18 cellular contexts compared by ENCODE assay signal in the genomic region with DNA sequence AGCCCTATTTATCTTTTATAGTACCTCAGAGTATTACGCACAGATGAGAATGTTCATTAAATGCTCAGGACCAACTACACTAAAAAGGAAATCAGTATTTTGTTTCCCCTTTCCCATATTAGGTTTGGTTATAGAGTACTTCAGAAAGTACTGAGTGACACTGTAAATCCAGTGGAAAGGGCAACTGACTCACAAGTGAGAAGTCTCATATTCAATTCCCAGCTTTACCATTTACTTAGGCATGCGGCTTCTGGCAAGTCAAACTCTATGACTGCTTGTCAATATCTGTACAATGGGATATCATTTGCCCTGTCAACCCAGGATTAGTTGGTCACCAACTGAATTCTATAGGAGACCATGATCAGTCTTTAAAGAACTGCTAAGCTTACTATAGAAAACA. TPM values are rescaled to one million over a fixed set of nuclear protein-coding genes. Genes with fewer than 3 reads are reported as not detected.
DNase-seq lines count a peak whose midpoint lies in the region; ATAC-seq and TF ChIP-seq lines count a peak whose summit lies in the region.
"Had no signal": no experiment of that assay in that cellular context is flagged by ENCODE, and none has a peak within 500 bp of the region (broad histone marks: within the 10 kb centered on the region; RNA-seq: fewer than 3 reads in every experiment).

No MANE protein-coding gene starts in this region.

- H3K36me3 ChIP-seq in BLaER1 treated with 17β-estradiol and CSF1 and Interleukin-3, amounts not matched to agents 10 nM and 100 nM, result peaks cover 0 to 9% (median 0%) of the 10 kb centered on the region in 11 experiments; a peak in 4 of 22 replicates
- peaks cover 14% of the 10 kb centered on the region for H3K36me3 ChIP-seq in DND-41 (ENCODE audit: insufficient read depth, low read length)
- H3K36me3 ChIP-seq: esophagus muscularis mucosa, thyroid gland had no signal

- peaks cover 2% of the 10 kb centered on the region; the same call in 1 of the 2 replicates for H3K36me3 Mint-ChIP-seq in WTC11
- H3K36me3 Mint-ChIP-seq: T-cell had no signal

- H3K4me1 Mint-ChIP-seq in WTC11, result peaks cover 30% of the 10 kb centered on the region

- peaks cover 95% of the 10 kb centered on the region for H3K79me2 ChIP-seq in DND-41 (ENCODE audit: insufficient read depth, low read length)

- H3K27me3 ChIP-seq in BLaER1 treated with 17β-estradiol and CSF1 and Interleukin-3, amounts not matched to agents 10 nM and 100 nM, result no peaks in the 10 kb centered on the region
- no peaks in the 10 kb centered on the region for H3K27me3 ChIP-seq in DND-41 (ENCODE audit: insufficient read depth, low read length, poor library complexity)
- H3K27me3 ChIP-seq: esophagus muscularis mucosa, thyroid gland had no signal

- no peak overlapping the region for H3K4me3 Mint-ChIP-seq in WTC11
- H3K4me3 Mint-ChIP-seq: T-cell had no signal

- H3K27ac ChIP-seq in BLaER1 treated with 17β-estradiol and CSF1 and Interleukin-3, amounts not matched to agents 10 nM and 100 nM, result peak overlapping the region in 5 of 11 experiments; percentile 32 to 57 (median 41); a peak in 7 of 22 replicates
- H3K27ac ChIP-seq in DND-41 (ENCODE audit: low read length), result no peak overlapping the region
- H3K27ac ChIP-seq: esophagus muscularis mucosa, left lung, thyroid gland had no signal

- H3K9me3 Mint-ChIP-seq in WTC11, result no peaks in the 10 kb centered on the region
- H3K9me3 Mint-ChIP-seq: T-cell had no signal

- CTCF ChIA-PET in WTC11 (lab: Charles Lee), result interaction anchor here (0.7 kb wide), 1 partner anchor 498 kb away, joined by 3 read pairs; no protein-coding TSS in a partner anchor

- peaks cover 5 to 69% (median 40%) of the 10 kb centered on the region in 11 experiments; a peak in 17 of 22 replicates for H4K20me1 ChIP-seq in BLaER1 treated with 17β-estradiol and CSF1 and Interleukin-3, amounts not matched to agents 10 nM and 100 nM
- peaks cover 41% of the 10 kb centered on the region for H4K20me1 ChIP-seq in DND-41 (ENCODE audit: insufficient read depth, low read length)

- H2AFZ ChIP-seq in DND-41 (ENCODE audit: low read depth, low read length), result no peak overlapping the region

- POLR2A ChIA-PET in WTC11 (lab: Charles Lee), result no interaction called here

- H3K4me2 ChIP-seq in BLaER1 treated with 17β-estradiol and CSF1 and Interleukin-3, amounts not matched to agents 10 nM and 100 nM, result peak overlapping the region; percentile 21 to 81 (median 66); a peak in 17 of 22 replicates
- peak overlapping the region; percentile 77 for H3K4me2 ChIP-seq in DND-41 (ENCODE audit: insufficient read depth, low read length)

- DNase-seq in DND-41, result no peak
- DNase-seq in WTC11 (ENCODE audit: low spot score), result no peak
- peak; percentile 51 for DNase-seq in iris pigment epithelial cell (ENCODE audit: low read depth)
- DNase-seq in NCI-H1436 treated with DMSO at 0.1 percent for 48 hours (lab: John Stamatoyannopoulos, UW), result no peak
- no peak for DNase-seq in NCI-H1694 treated with DMSO at 0.1 percent for 48 hours (lab: John Stamatoyannopoulos, UW)
- no peak for DNase-seq in H4 (ENCODE audit: low spot score)
- DNase-seq: activated CD4-positive, alpha-beta T cell treated with anti-CD3 and anti-CD28 coated beads, Interleukin-2, amount 50 U/mL, for 48 hours; anterior cingulate cortex; effector CD4-positive, alpha-beta T cell; EL; NCI-H1417; retina; SHP77; T-cell; thyroid gland had no signal

- peaks cover 10 to 28% (median 19%) of the 10 kb centered on the region in 10 experiments; a peak in 17 of 20 replicates for H3K4me1 ChIP-seq in BLaER1 treated with 17β-estradiol and CSF1 and Interleukin-3, amounts not matched to agents 10 nM and 100 nM
- peaks cover 38% of the 10 kb centered on the region for H3K4me1 ChIP-seq in DND-41 (ENCODE audit: insufficient read depth, low read length)

- H3K9me3 ChIP-seq in BLaER1 treated with 17β-estradiol and CSF1 and Interleukin-3, amounts not matched to agents 10 nM and 100 nM (replicated peaks in 1 of 11), result no peaks in the 10 kb centered on the region
- H3K9me3 ChIP-seq in DND-41 (ENCODE audit: insufficient read depth, low read length, severe bottlenecking), result no peaks in the 10 kb centered on the region
- H3K9me3 ChIP-seq: esophagus muscularis mucosa, left lung, thyroid gland had no signal

- H3K27ac Mint-ChIP-seq in WTC11, result peak overlapping the region; percentile 13; the same call in 1 of the 2 replicates
- H3K27ac Mint-ChIP-seq: T-cell had no signal

- TF ChIP-seq CTCF in DND-41 (IDR thresholded peaks at IDR 0.05; ENCODE audit: borderline replicate concordance, extremely low read depth, low read length, poor library complexity, severe bottlenecking) (no peak), WTC11 (IDR thresholded peaks at IDR 0.05) (no peak)

- H3K9ac ChIP-seq in BLaER1 treated with 17β-estradiol and CSF1 and Interleukin-3, amounts not matched to agents 10 nM and 100 nM, result 0 out of 22 replicates have a peak overlapping the region, but pooled peaks of 1 of the 11 experiments have one; percentile 22
- H3K9ac ChIP-seq in DND-41 (ENCODE audit: low read depth, low read length), result no peak overlapping the region

- peaks cover 3% of the 10 kb centered on the region; the same call in 1 of the 2 replicates for H3K27me3 Mint-ChIP-seq in WTC11 (ENCODE audit: low read depth)
- H3K27me3 Mint-ChIP-seq: T-cell had no signal

- ATAC-seq in DND-41 (ENCODE audit: insufficient read depth, low read depth) (no peak), WTC11 (no peak)
- ATAC-seq: left lung, T-cell had no signal

- H3K4me3 ChIP-seq in BLaER1 treated with 17β-estradiol and CSF1 and Interleukin-3, amounts not matched to agents 10 nM and 100 nM, result no peak overlapping the region
- no peak overlapping the region for H3K4me3 ChIP-seq in DND-41 (ENCODE audit: low read depth in 1 of 2, low read length in 2 of 2)
- H3K4me3 ChIP-seq: esophagus muscularis mucosa, left lung, thyroid gland had no signal

TF ChIP-seq in WTC11, 78 proteins besides CTCF, POLR2A, EP300 and RAD21 (continues in another document):
- TF ChIP-seq RELA (CRISPR knock-in tag; IDR thresholded peaks at IDR 0.05; ENCODE audit: borderline replicate concordance) (no peak), ZNF396 (CRISPR knock-in tag; IDR thresholded peaks at IDR 0.05; ENCODE audit: borderline replicate concordance) (no peak), NR3C1 (CRISPR knock-in tag; conservative IDR thresholded peaks at IDR 0.05; ENCODE audit: low read depth) (no peak), ZNF263 (CRISPR knock-in tag; IDR thresholded peaks at IDR 0.05; ENCODE audit: low read depth) (no peak)
- TF ChIP-seq, protein P1, sequence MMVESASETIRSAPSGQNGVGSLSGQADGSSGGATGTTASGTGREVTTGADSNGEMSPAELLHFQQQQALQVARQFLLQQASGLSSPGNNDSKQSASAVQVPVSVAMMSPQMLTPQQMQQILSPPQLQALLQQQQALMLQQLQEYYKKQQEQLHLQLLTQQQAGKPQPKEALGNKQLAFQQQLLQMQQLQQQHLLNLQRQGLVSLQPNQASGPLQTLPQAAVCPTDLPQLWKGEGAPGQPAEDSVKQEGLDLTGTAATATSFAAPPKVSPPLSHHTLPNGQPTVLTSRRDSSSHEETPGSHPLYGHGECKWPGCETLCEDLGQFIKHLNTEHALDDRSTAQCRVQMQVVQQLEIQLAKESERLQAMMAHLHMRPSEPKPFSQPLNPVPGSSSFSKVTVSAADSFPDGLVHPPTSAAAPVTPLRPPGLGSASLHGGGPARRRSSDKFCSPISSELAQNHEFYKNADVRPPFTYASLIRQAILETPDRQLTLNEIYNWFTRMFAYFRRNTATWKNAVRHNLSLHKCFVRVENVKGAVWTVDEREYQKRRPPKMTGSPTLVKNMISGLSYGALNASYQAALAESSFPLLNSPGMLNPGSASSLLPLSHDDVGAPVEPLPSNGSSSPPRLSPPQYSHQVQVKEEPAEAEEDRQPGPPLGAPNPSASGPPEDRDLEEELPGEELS (CRISPR knock-in tag; IDR thresholded peaks at IDR 0.05), result no peak
- TF ChIP-seq, protein P2, sequence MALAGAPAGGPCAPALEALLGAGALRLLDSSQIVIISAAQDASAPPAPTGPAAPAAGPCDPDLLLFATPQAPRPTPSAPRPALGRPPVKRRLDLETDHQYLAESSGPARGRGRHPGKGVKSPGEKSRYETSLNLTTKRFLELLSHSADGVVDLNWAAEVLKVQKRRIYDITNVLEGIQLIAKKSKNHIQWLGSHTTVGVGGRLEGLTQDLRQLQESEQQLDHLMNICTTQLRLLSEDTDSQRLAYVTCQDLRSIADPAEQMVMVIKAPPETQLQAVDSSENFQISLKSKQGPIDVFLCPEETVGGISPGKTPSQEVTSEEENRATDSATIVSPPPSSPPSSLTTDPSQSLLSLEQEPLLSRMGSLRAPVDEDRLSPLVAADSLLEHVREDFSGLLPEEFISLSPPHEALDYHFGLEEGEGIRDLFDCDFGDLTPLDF (CRISPR knock-in tag; IDR thresholded peaks at IDR 0.05), result no peak
- TF ChIP-seq, protein P3, sequence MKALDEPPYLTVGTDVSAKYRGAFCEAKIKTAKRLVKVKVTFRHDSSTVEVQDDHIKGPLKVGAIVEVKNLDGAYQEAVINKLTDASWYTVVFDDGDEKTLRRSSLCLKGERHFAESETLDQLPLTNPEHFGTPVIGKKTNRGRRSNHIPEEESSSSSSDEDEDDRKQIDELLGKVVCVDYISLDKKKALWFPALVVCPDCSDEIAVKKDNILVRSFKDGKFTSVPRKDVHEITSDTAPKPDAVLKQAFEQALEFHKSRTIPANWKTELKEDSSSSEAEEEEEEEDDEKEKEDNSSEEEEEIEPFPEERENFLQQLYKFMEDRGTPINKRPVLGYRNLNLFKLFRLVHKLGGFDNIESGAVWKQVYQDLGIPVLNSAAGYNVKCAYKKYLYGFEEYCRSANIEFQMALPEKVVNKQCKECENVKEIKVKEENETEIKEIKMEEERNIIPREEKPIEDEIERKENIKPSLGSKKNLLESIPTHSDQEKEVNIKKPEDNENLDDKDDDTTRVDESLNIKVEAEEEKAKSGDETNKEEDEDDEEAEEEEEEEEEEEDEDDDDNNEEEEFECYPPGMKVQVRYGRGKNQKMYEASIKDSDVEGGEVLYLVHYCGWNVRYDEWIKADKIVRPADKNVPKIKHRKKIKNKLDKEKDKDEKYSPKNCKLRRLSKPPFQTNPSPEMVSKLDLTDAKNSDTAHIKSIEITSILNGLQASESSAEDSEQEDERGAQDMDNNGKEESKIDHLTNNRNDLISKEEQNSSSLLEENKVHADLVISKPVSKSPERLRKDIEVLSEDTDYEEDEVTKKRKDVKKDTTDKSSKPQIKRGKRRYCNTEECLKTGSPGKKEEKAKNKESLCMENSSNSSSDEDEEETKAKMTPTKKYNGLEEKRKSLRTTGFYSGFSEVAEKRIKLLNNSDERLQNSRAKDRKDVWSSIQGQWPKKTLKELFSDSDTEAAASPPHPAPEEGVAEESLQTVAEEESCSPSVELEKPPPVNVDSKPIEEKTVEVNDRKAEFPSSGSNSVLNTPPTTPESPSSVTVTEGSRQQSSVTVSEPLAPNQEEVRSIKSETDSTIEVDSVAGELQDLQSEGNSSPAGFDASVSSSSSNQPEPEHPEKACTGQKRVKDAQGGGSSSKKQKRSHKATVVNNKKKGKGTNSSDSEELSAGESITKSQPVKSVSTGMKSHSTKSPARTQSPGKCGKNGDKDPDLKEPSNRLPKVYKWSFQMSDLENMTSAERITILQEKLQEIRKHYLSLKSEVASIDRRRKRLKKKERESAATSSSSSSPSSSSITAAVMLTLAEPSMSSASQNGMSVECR (CRISPR knock-in tag; IDR thresholded peaks at IDR 0.05; ENCODE audit: borderline replicate concordance), result no peak

RNA-seq across cellular contexts. Expression of a gene that starts 3.7 kb away (rescaled TPM):
- total RNA-seq in WTC11 (2021), result 32.2 to 36.7 TPM (median 34.8 TPM) in 3 replicates
- total RNA-seq in H4 (2014; rRNA removed; shearing (Covaris generic)), result 13.9 and 18.3 TPM in 2 replicates
